In the genomic region with DNA sequence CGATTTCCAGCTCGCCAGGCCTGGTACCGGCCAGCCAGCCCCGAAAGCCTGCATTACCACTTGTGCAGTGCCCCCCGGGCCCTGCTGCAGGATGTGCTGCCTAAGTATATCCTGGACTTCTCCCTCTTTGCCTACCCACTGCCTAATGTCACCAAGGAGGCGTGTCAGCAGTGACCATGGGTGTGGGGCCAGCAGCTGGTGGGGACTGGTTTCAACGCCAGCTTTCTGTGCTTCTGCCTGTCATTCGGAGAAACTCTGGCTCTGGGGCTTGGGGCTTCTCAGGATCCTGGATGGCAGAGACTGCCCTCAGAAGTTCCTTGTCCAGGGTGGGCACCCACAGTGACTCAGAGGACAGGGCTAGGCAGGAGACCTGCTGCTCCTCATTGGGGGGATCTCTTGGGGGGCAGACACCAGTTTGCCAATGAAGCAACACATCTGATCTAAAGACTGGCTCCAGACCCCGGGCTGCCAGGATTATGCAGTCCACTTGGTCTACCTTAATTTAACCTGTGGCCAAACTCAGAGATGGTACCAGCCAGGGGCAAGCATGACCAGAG, we compare ENCODE assay signal across 8 cellular contexts. TPM values are rescaled to one million over a fixed set of nuclear protein-coding genes. Genes with fewer than 3 reads are reported as not detected.
A peak's percentile ranks its signal among the peaks of the same experiment; 100 is the strongest.
DNase-seq lines count a peak whose midpoint lies in the region; ATAC-seq and TF ChIP-seq lines count a peak whose summit lies in the region.

No MANE protein-coding gene starts in this region.

- TF ChIP-seq CTCF in Panc1 (IDR thresholded peaks at IDR 0.05) (no peak), epithelial cell of esophagus (IDR thresholded peaks at IDR 0.05; ENCODE audit: insufficient read depth, low read depth, low read length, missing control alignments) (no peak)

- CTCF ChIA-PET in Panc1 (lab: Charles Lee), result interaction anchor here (0.5 kb wide), 1 partner anchor 297 kb away, joined by 4 read pairs; a partner anchor contains a TSS

- no peak for DNase-seq in Panc1 (ENCODE audit: low read depth, low spot score)
- no peak for DNase-seq in epithelial cell of esophagus (ENCODE audit: low read depth)
- DNase-seq in stimulated activated CD4-positive, alpha-beta T cell treated with anti-CD3 and anti-CD28 coated beads, Interleukin-4, amount 100 ng/mL, for 1 hour, result no peak
- no peak for DNase-seq in stimulated activated naive CD4-positive, alpha-beta T cell (lab: John Stamatoyannopoulos, UW)

- H3K27me3 ChIP-seq in Panc1 (ENCODE audit: control insufficient read depth, insufficient read depth, low read length), result no peaks in the 10 kb centered on the region
- H3K27me3 ChIP-seq in rectal smooth muscle tissue (ENCODE audit: control insufficient read depth, insufficient read depth, low read length), result no peaks in the 10 kb centered on the region

- H3K4me3 ChIP-seq in GM08714 (ENCODE audit: low read length), result peak overlapping the region; percentile 85; the same call in 1 of the 2 replicates
- peak overlapping the region; percentile 62 to 71 for H3K4me3 ChIP-seq in Panc1 (ENCODE audit: low read depth in 2 of 2, low read length in 2 of 2)
- H3K4me3 ChIP-seq in epithelial cell of esophagus (ENCODE audit: low read length), result peak overlapping the region; percentile 56
- peak overlapping the region; percentile 90 for H3K4me3 ChIP-seq in rectal smooth muscle tissue (ENCODE audit: low read length)

- H3K27ac ChIP-seq in Panc1 (ENCODE audit: low read length) (peak overlapping the region; percentile 77), rectal smooth muscle tissue (ENCODE audit: low read depth, low read length) (no peak overlapping the region)

- no peaks in the 10 kb centered on the region for H3K9me3 ChIP-seq in Panc1 (ENCODE audit: control insufficient read depth, insufficient read depth, low read depth, low read length)

- no peaks in the 10 kb centered on the region; the same call in 1 of the 2 replicates for H3K36me3 ChIP-seq in Panc1 (ENCODE audit: control insufficient read depth, insufficient read depth, low read length)
- no peaks in the 10 kb centered on the region for H3K36me3 ChIP-seq in rectal smooth muscle tissue (ENCODE audit: control insufficient read depth, insufficient read depth, low read length)

- peaks cover 14% of the 10 kb centered on the region for H3K4me1 ChIP-seq in Panc1 (ENCODE audit: control insufficient read depth, insufficient read depth, low read length)
- H3K4me1 ChIP-seq in rectal smooth muscle tissue (ENCODE audit: control insufficient read depth, insufficient read depth, low read length), result peaks cover 4% of the 10 kb centered on the region

- POLR2A ChIA-PET in Panc1 (lab: Charles Lee), result no interaction called here

- in situ Hi-C loops in Panc1 (cut with HindIII; ENCODE audit: low pct_unique_long_range_greater_than_20kb, low sequenced_read_pairs), result no loop called here

- no TSS peak for BruUV-seq in Panc1 (replicated peaks; lab: Mats Ljungman, UMichigan)

- ATAC-seq in Panc1, result no peak
- no peak for ATAC-seq in HG03378 (IDR thresholded peaks at IDR 0.05; ENCODE audit: unreplicated experiment)
- ATAC-seq in HG02884 (IDR thresholded peaks at IDR 0.05; ENCODE audit: unreplicated experiment), result no peak

- no peak overlapping the region for H3K9ac ChIP-seq in rectal smooth muscle tissue (ENCODE audit: low read length)

- intact Hi-C loops in Panc1 (cut with micrococcal nuclease; ENCODE audit: unreplicated experiment), result no loop called here

RNA-seq across cellular contexts. Expression of a gene that starts 1.5 kb away (rescaled TPM):
- 42.4 TPM for total RNA-seq in Panc1 (2021; ENCODE audit: unreplicated experiment)
- 48.2 TPM for polyA plus RNA-seq in Panc1 (2012; ENCODE audit: insufficient read length)

RNA-seq across cellular contexts. Expression of a gene that starts 31.5 kb away (rescaled TPM):
- total RNA-seq in Panc1 (2021; ENCODE audit: unreplicated experiment), result 40.6 TPM
- 36.7 TPM for polyA plus RNA-seq in Panc1 (2012; ENCODE audit: insufficient read length)
